ENCODE assay signal across 22 cellular contexts in genomic region chr2:195106681-195107380, GRCh38.
"Had no signal": no experiment of that assay in that cellular context is flagged by ENCODE, and none has a peak within 500 bp of the region (broad histone marks: within the 10 kb centered on the region; RNA-seq: fewer than 3 reads in every experiment).

No MANE protein-coding gene starts in this region.

- H3K27me3 ChIP-seq: gastrocnemius medialis, heart left ventricle, hepatocyte, right atrium auricular region, thyroid gland had no signal

- H3K4me3 ChIP-seq: coronary artery, gastrocnemius medialis, heart left ventricle, hepatocyte, lung, right atrium auricular region, smooth muscle cell, thyroid gland had no signal

- DNase-seq: dermis blood vessel endothelial cell; effector memory CD4-positive, alpha-beta T cell; gastrocnemius medialis; heart left ventricle; islet precursor cell; mesendoderm; naive thymus-derived CD8-positive, alpha-beta T cell; nephron progenitor cell; posterior cingulate gyrus; stimulated activated CD4-positive, alpha-beta T cell treated with anti-CD3 and anti-CD28 coated beads, Interleukin-12 subunit alpha, Interleukin-12 subunit beta, amount 100 ng/mL, for 4 hours; stimulated activated CD4-positive, alpha-beta T cell treated with anti-CD3 and anti-CD28 coated beads, Interleukin-1b, Interleukin-23, amount 100 ng/mL, for 48 hours; stimulated activated CD4-positive, alpha-beta T cell treated with anti-CD3 and anti-CD28 coated beads, Interleukin-4, amount 100 ng/mL, for 1 hour; stimulated activated CD8-positive, alpha-beta memory T cell treated with anti-CD3 and anti-CD28 coated beads, Interleukin-4, amount 100 ng/mL, for 48 hours; stimulated activated naive CD4-positive, alpha-beta T cell; stimulated activated naive CD8-positive, alpha-beta T cell treated with anti-CD3 and anti-CD28 coated beads, Interleukin-15, amount 100 ng/mL, for 72 hours; thyroid gland had no signal

- FAIRE-seq: endothelial cell of umbilical vein had no signal

- H3K4me1 ChIP-seq: gastrocnemius medialis, heart left ventricle, right atrium auricular region, thyroid gland had no signal

- H3K9me3 ChIP-seq: gastrocnemius medialis, thyroid gland had no signal

- H3K36me3 ChIP-seq: gastrocnemius medialis, heart left ventricle, right atrium auricular region, thyroid gland had no signal

- H3K27ac ChIP-seq: coronary artery, gastrocnemius medialis, heart left ventricle, hepatocyte, right atrium auricular region, thyroid gland had no signal
